In the genomic region with DNA sequence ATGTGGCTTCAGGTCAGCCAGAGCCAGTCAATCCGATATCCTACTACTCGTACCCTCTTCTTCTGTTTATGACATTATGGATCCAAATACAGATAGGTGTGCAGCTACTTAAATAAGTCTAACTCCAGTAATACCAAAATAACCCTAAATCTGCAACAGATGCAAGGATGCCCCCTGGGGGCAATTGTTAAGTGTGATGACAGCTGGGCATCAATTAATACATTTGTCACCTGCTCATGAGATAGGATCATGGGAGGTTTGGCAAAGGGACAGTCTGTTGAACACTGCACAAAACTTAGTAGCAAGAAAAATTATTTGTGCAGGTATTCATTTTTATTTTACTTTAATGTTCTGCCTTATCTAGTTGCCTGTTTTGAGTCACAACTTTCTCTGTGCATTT, we compare ENCODE assay signal across 19 cellular contexts.
DNase-seq lines count a peak whose midpoint lies in the region; ATAC-seq and TF ChIP-seq lines count a peak whose summit lies in the region.
"Had no signal": no experiment of that assay in that cellular context is flagged by ENCODE, and none has a peak within 500 bp of the region (broad histone marks: within the 10 kb centered on the region; RNA-seq: fewer than 3 reads in every experiment).

No MANE protein-coding gene starts in this region.

- no peaks in the 10 kb centered on the region for H3K4me1 ChIP-seq in PC-3 (ENCODE audit: insufficient read depth, low read length)
- no peaks in the 10 kb centered on the region for H3K4me1 ChIP-seq in adrenal gland (replicated peaks in 1 of 2)
- no peaks in the 10 kb centered on the region for H3K4me1 ChIP-seq in tibial artery
- H3K4me1 ChIP-seq: breast epithelium, left ventricle myocardium inferior, prostate gland had no signal

- H3K27me3 ChIP-seq in PC-3 (ENCODE audit: low read length) (no peaks in the 10 kb centered on the region), adrenal gland (no peaks in the 10 kb centered on the region), tibial artery (no peaks in the 10 kb centered on the region)
- H3K27me3 ChIP-seq: breast epithelium had no signal

- CTCF ChIA-PET in PC-3 (lab: Charles Lee): interaction anchor here (0.7 kb wide), 2 partner anchors 14 to 216 kb away, joined by 3 read pairs; no protein-coding TSS in a partner anchor

- H3K4me3 Mint-ChIP-seq in neural crest cell: no peak overlapping the region
- H3K4me3 Mint-ChIP-seq: CD4-positive, CD25-positive, alpha-beta regulatory T cell; naive thymus-derived CD4-positive, alpha-beta T cell had no signal

- peak overlapping the region; percentile 37 for H3K27ac Mint-ChIP-seq in neural crest cell (ENCODE audit: unreplicated experiment)
- H3K27ac Mint-ChIP-seq: CD4-positive, CD25-positive, alpha-beta regulatory T cell; naive thymus-derived CD4-positive, alpha-beta T cell had no signal

- peaks cover 3% of the 10 kb centered on the region for H3K9me3 Mint-ChIP-seq in neural crest cell

- no peak for ATAC-seq in PC-3
- ATAC-seq: naive thymus-derived CD4-positive, alpha-beta T cell had no signal

- 88 to 96% (median 94%) methylated on average over 2 of the region's 2 CpGs for WGBS in adrenal gland, 4 donors

- H3F3A ChIP-seq in PC-3 (ENCODE audit: low read length, unreplicated experiment): no peaks in the 10 kb centered on the region

- no peak overlapping the region for H3K4me3 ChIP-seq in PC-3 (ENCODE audit: low read length)
- H3K4me3 ChIP-seq in adrenal gland: no peak overlapping the region
- no peak overlapping the region for H3K4me3 ChIP-seq in tibial artery
- H3K4me3 ChIP-seq: breast epithelium, left ventricle myocardium inferior, prostate gland had no signal

- no peak overlapping the region for H3K4me2 ChIP-seq in PC-3 (ENCODE audit: low read length)

- peak; percentile 2 for DNase-seq in DMS153 (lab: John Stamatoyannopoulos, UW)
- DNase-seq in DMS153 treated with DMSO at 0.1 percent for 48 hours (lab: John Stamatoyannopoulos, UW; ENCODE audit: unreplicated experiment): no peak
- peak; percentile 64 for DNase-seq in NCI-H146 (lab: John Stamatoyannopoulos, UW)
- DNase-seq in PC-3: no peak
- no peak for DNase-seq in neural crest cell (ENCODE audit: low read depth, low spot score)
- DNase-seq in adrenal gland: no peak
- DNase-seq in tibial artery: no peak
- DNase-seq in cardiac septum (ENCODE audit: low spot score): no peak
- DNase-seq: activated naive CD4-positive, alpha-beta T cell treated with anti-CD3 and anti-CD28 coated beads, Interleukin-2, amount 50 U/mL, for 16 hours; effector CD4-positive, alpha-beta T cell; KBM-7; left ventricle myocardium inferior; naive thymus-derived CD4-positive, alpha-beta T cell; NCI-H2227 treated with DMSO at 0.1 percent for 48 hours; stimulated activated CD4-positive, alpha-beta T cell treated with anti-CD3 and anti-CD28 coated beads, Interleukin-15, amount 100 ng/mL, for 24 hours had no signal

- POLR2A ChIA-PET in PC-3 (lab: Charles Lee; ENCODE audit: unreplicated experiment): no interaction called here

- no peak for TF ChIP-seq POLR2A in adrenal gland (IDR thresholded peaks at IDR 0.05)

- H3K36me3 ChIP-seq in PC-3 (ENCODE audit: low read depth, low read length) (no peaks in the 10 kb centered on the region), adrenal gland (replicated peaks in 1 of 2) (no peaks in the 10 kb centered on the region), tibial artery (no peaks in the 10 kb centered on the region)
- H3K36me3 ChIP-seq: breast epithelium, prostate gland had no signal

- H4K20me1 ChIP-seq in PC-3 (ENCODE audit: low read length): no peaks in the 10 kb centered on the region

- H3K36me3 Mint-ChIP-seq in neural crest cell (ENCODE audit: low read depth): peaks cover 9% of the 10 kb centered on the region

- no peaks in the 10 kb centered on the region for H3K27me3 Mint-ChIP-seq in neural crest cell (ENCODE audit: low read depth)
- H3K27me3 Mint-ChIP-seq: CD4-positive, CD25-positive, alpha-beta regulatory T cell; naive thymus-derived CD4-positive, alpha-beta T cell had no signal

- H3K9ac ChIP-seq in PC-3 (ENCODE audit: low read length): no peak overlapping the region

- H3K79me2 ChIP-seq in PC-3 (ENCODE audit: low read length): no peaks in the 10 kb centered on the region

- no peaks in the 10 kb centered on the region for H3K9me2 ChIP-seq in PC-3 (replicated peaks; ENCODE audit: low read length)

- no peak overlapping the region for H3K27ac ChIP-seq in PC-3 (ENCODE audit: low read length)
- no peak overlapping the region for H3K27ac ChIP-seq in adrenal gland
- no peak overlapping the region for H3K27ac ChIP-seq in tibial artery
- H3K27ac ChIP-seq: 22Rv1, breast epithelium, left ventricle myocardium inferior, prostate gland had no signal

- intact Hi-C loops in PC-3 (cut with micrococcal nuclease) (no loop called here), adrenal gland (cut with DNase I) (no loop called here), tibial artery (cut with DNase I; ENCODE audit: low total_unique reads) (no loop called here), cardiac septum (cut with DNase I) (no loop called here)

- H2AFZ ChIP-seq in PC-3 (ENCODE audit: low read length): no peak overlapping the region

- no peaks in the 10 kb centered on the region for H3K4me1 Mint-ChIP-seq in neural crest cell
- H3K4me1 Mint-ChIP-seq: CD4-positive, CD25-positive, alpha-beta regulatory T cell; naive thymus-derived CD4-positive, alpha-beta T cell had no signal

- no TSS peak for BruUV-seq in PC-3 (replicated peaks; lab: Mats Ljungman, UMichigan)

- TF ChIP-seq CTCF in PC-3 (conservative IDR thresholded peaks at IDR 0.05; ENCODE audit: low read depth, low read length) (peak; percentile 51), neural crest cell (conservative IDR thresholded peaks at IDR 0.05) (no peak), adrenal gland (IDR thresholded peaks at IDR 0.05) (no peak), tibial artery (IDR thresholded peaks at IDR 0.05) (no peak)

- no peaks in the 10 kb centered on the region for H3K9me3 ChIP-seq in PC-3 (ENCODE audit: low read length)
- no peaks in the 10 kb centered on the region for H3K9me3 ChIP-seq in adrenal gland (replicated peaks in 1 of 3)
- H3K9me3 ChIP-seq in tibial artery: no peaks in the 10 kb centered on the region
- H3K9me3 ChIP-seq: breast epithelium, left ventricle myocardium inferior, prostate gland had no signal

Comparison
In these comparisons a context has a peak if more than half of its experiments do, and no peak if none do; other contexts are left out.
1. DNase-seq: peak in DMS153 (single experiment) and NCI-H146 (single experiment); none in DMS153 treated with DMSO at 0.1 percent for 48 hours (single experiment), PC-3 (single experiment), neural crest cell (single experiment), adrenal gland (0 of 7), tibial artery (0 of 2) and cardiac septum (single experiment).